10 cellular contexts compared by ENCODE assay signal in genomic region chr3:26622634-26623408, GRCh38. TPM values are rescaled to one million over a fixed set of nuclear protein-coding genes. Genes with fewer than 3 reads are reported as not detected.
DNase-seq lines count a peak whose midpoint lies in the region; ATAC-seq and TF ChIP-seq lines count a peak whose summit lies in the region.
"Had no signal": no experiment of that assay in that cellular context is flagged by ENCODE, and none has a peak within 500 bp of the region (broad histone marks: within the 10 kb centered on the region; RNA-seq: fewer than 3 reads in every experiment).

Gene LRRC3B, plus strand, starts transcription at chr3:26622772. Its CDS starts 86,901 bp downstream, at chr3:26709673.

- no peak within 1 kb of the TSS for H3K4me3 Mint-ChIP-seq in CD8-positive, alpha-beta memory T cell
- H3K4me3 Mint-ChIP-seq: activated naive CD8-positive, alpha-beta T cell treated with anti-CD3 and anti-CD28 coated beads, Interleukin-2, amount 10 ng/mL, durations not matched to agents 7 days and 5 days had no signal

- H3K27ac Mint-ChIP-seq in CD8-positive, alpha-beta memory T cell = no peak within 1 kb of the TSS
- H3K27ac Mint-ChIP-seq: activated naive CD8-positive, alpha-beta T cell treated with anti-CD3 and anti-CD28 coated beads, Interleukin-2, amount 10 ng/mL, durations not matched to agents 7 days and 5 days had no signal

- no peak for ATAC-seq in HG03354 (IDR thresholded peaks at IDR 0.05; ENCODE audit: poor library complexity, severe bottlenecking, unreplicated experiment)
- no peak for ATAC-seq in HG02759 (IDR thresholded peaks at IDR 0.05; ENCODE audit: unreplicated experiment)

- TF ChIP-seq CTCF in WERI-Rb-1 (IDR thresholded peaks at IDR 0.05; ENCODE audit: low read depth, low read length) = no peak

- CTCF ChIA-PET in CD8-positive, alpha-beta memory T cell (lab: Charles Lee) = no interaction called here

- POLR2A ChIA-PET in CD8-positive, alpha-beta memory T cell (lab: Charles Lee) = no interaction called here

- peak within 1 kb of the TSS; percentile 46 for H3K4me3 ChIP-seq in WERI-Rb-1 (ENCODE audit: low read depth, low read length)
- H3K4me3 ChIP-seq in iPS-18a (ENCODE audit: low read length) = peak within 1 kb of the TSS; percentile 86
- peak within 1 kb of the TSS; percentile 65 for H3K4me3 ChIP-seq in rectal smooth muscle tissue (ENCODE audit: low read length)
- no peak within 1 kb of the TSS for H3K4me3 ChIP-seq in CD8-positive, alpha-beta memory T cell (ENCODE audit: low read length)

- H3K27ac ChIP-seq in WERI-Rb-1 (no peak within 1 kb of the TSS), iPS-18a (ENCODE audit: low read length) (no peak within 1 kb of the TSS), rectal smooth muscle tissue (ENCODE audit: low read depth, low read length) (no peak within 1 kb of the TSS)
- no peak within 1 kb of the TSS for H3K27ac ChIP-seq in CD8-positive, alpha-beta memory T cell (ENCODE audit: low read depth, low read length)

- H3K36me3 ChIP-seq in WERI-Rb-1 (no peaks in the 10 kb centered on the region), iPS-18a (ENCODE audit: control insufficient read depth, low read depth, low read length) (no peaks in the 10 kb centered on the region), rectal smooth muscle tissue (ENCODE audit: control insufficient read depth, insufficient read depth, low read length) (no peaks in the 10 kb centered on the region)
- H3K36me3 ChIP-seq in CD8-positive, alpha-beta memory T cell (ENCODE audit: insufficient read depth, low read length) = no peaks in the 10 kb centered on the region

- no peaks in the 10 kb centered on the region for H3K4me1 Mint-ChIP-seq in CD8-positive, alpha-beta memory T cell

- H3K27me3 ChIP-seq in WERI-Rb-1 (ENCODE audit: insufficient read depth, low read depth, severe bottlenecking) (peaks cover 46% of the 10 kb centered on the region), iPS-18a (ENCODE audit: control insufficient read depth, insufficient read depth, low read length) (peaks cover 75% of the 10 kb centered on the region), rectal smooth muscle tissue (ENCODE audit: control insufficient read depth, insufficient read depth, low read length) (peaks cover 13% of the 10 kb centered on the region)
- H3K27me3 ChIP-seq in CD8-positive, alpha-beta memory T cell (ENCODE audit: insufficient read depth, low read length, poor library complexity, severe bottlenecking) = no peaks in the 10 kb centered on the region

- H3K9me3 ChIP-seq in WERI-Rb-1 (ENCODE audit: severe bottlenecking) (no peaks in the 10 kb centered on the region), iPS-18a (ENCODE audit: control insufficient read depth, low read depth, low read length) (no peaks in the 10 kb centered on the region)
- no peaks in the 10 kb centered on the region for H3K9me3 ChIP-seq in CD8-positive, alpha-beta memory T cell (ENCODE audit: low read length)

- peaks cover 24 to 38% of the 10 kb centered on the region in 2 donors for H3K27me3 Mint-ChIP-seq in CD8-positive, alpha-beta memory T cell

- no peaks in the 10 kb centered on the region for H3K36me3 Mint-ChIP-seq in CD8-positive, alpha-beta memory T cell
- H3K36me3 Mint-ChIP-seq: activated naive CD8-positive, alpha-beta T cell treated with anti-CD3 and anti-CD28 coated beads, Interleukin-2, amount 10 ng/mL, durations not matched to agents 7 days and 5 days had no signal

- H3K9me3 Mint-ChIP-seq in CD8-positive, alpha-beta memory T cell = peaks cover 2 to 15% (median 3%) of the 10 kb centered on the region in 5 donors
- H3K9me3 Mint-ChIP-seq: activated naive CD8-positive, alpha-beta T cell treated with anti-CD3 and anti-CD28 coated beads, Interleukin-2, amount 10 ng/mL, durations not matched to agents 7 days and 5 days had no signal

- peak within 1 kb of the TSS; percentile 36 for H3K9ac ChIP-seq in iPS-18a (ENCODE audit: low read length)
- H3K9ac ChIP-seq in rectal smooth muscle tissue (ENCODE audit: low read length) = no peak within 1 kb of the TSS

- DNase-seq in GM03348 (ENCODE audit: low spot score) (peak; percentile 6), WERI-Rb-1 (peak; percentile 64), inferior parietal cortex (ENCODE audit: extremely low spot score) (no peak)
- DNase-seq in CD8-positive, alpha-beta memory T cell = no peak
- DNase-seq: activated naive CD8-positive, alpha-beta T cell treated with anti-CD3 and anti-CD28 coated beads, Interleukin-2, amount 10 ng/mL, durations not matched to agents 7 days and 5 days; KBM-7 had no signal

- peaks cover 17% of the 10 kb centered on the region for H3K4me1 ChIP-seq in iPS-18a (ENCODE audit: control insufficient read depth, low read depth, low read length)
- H3K4me1 ChIP-seq in rectal smooth muscle tissue (ENCODE audit: control insufficient read depth, insufficient read depth, low read length) = no peaks in the 10 kb centered on the region
- H3K4me1 ChIP-seq in CD8-positive, alpha-beta memory T cell (ENCODE audit: insufficient read depth, low read length) = no peaks in the 10 kb centered on the region

RNA-seq across cellular contexts. Expression of gene LRRC3B, which starts in this region (rescaled TPM):
- total RNA-seq in CD8-positive, alpha-beta memory T cell = not detected
- polyA plus RNA-seq in CD8-positive, alpha-beta memory T cell = not detected
- total RNA-seq: activated naive CD8-positive, alpha-beta T cell treated with anti-CD3 and anti-CD28 coated beads, Interleukin-2, amount 10 ng/mL, durations not matched to agents 7 days and 5 days had no signal

Comparison
In these comparisons a context has a peak if more than half of its experiments do, and no peak if none do; other contexts are left out.
1. DNase-seq: peak in GM03348 (single experiment) and WERI-Rb-1 (single experiment); none in inferior parietal cortex (single experiment) and CD8-positive, alpha-beta memory T cell (0 of 5).